8 cellular contexts compared by ENCODE assay signal in the genomic region with DNA sequence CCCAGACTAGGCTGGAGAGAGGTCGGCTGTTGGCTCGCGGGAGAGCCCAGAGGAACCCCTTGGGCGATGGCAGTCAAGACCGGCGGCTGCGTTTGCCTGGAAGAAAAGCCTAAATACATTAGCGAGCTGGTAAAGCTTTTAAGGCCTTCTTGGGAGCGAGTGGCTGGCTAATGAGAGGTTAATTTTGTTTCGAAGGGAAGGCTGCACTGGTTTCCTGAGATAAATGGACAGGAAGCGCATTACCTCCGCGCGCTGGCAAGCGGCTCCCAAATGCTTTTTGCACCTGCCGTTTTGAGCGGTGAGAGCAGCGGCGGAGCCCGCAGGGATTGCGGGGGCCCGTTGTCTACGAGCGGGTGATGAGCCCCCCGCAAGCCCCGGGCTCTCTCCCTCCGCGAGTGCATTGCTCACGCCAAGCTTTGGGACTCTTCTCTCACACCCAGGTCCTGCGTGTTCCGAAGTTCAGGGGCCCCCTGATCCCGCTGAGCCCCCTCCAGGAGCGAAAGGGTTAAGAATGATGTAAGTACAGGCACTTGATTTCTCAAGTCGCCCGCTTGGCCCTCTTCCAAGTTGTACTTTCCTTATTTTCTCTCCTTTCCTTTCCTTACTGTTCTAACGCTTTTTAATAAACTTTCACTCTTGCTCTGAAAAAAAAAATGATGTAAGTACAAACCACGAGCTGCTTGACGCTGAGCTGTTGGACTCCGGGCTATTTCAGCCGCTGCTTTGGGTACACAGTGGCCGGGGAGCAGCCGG. TPM values are rescaled to one million over a fixed set of nuclear protein-coding genes. Genes with fewer than 3 reads are reported as not detected.
DNase-seq lines count a peak whose midpoint lies in the region; ATAC-seq and TF ChIP-seq lines count a peak whose summit lies in the region.

No MANE protein-coding gene starts in this region.

- no peak for TF ChIP-seq CTCF in osteocyte (IDR thresholded peaks at IDR 0.05)

- peak overlapping the region; percentile 99 for H3K4me3 Mint-ChIP-seq in osteocyte (ENCODE audit: unreplicated experiment)

- H3K36me3 Mint-ChIP-seq in osteocyte (ENCODE audit: unreplicated experiment): peaks cover 13% of the 10 kb centered on the region

- peaks cover 34% of the 10 kb centered on the region for H3K4me1 Mint-ChIP-seq in osteocyte (ENCODE audit: unreplicated experiment)

- no peaks in the 10 kb centered on the region for H3K9me3 Mint-ChIP-seq in osteocyte (ENCODE audit: unreplicated experiment)

- DNase-seq in activated T-cell treated with anti-CD3 and anti-CD28 coated beads for 48 hours (ENCODE audit: low read depth) (peak; percentile 10), activated T-cell treated with anti-CD3 and anti-CD28 coated beads for 4 hours (no peak), NCI-H69 (lab: John Stamatoyannopoulos, UW) (peak; percentile 87), head of caudate nucleus (peak in 39 of 42 donors; percentile 24 to 78 (median 49)), osteocyte (ENCODE audit: extremely low spot score, unreplicated experiment) (no peak)
- peak; percentile 8 for DNase-seq in activated T-helper 9 cell treated with anti-CD3 and anti-CD28 coated beads, Interleukin-2, amount 50 U/mL, for 16 hours (ENCODE audit: low read depth)

- peak overlapping the region; percentile 97 for H3K27ac Mint-ChIP-seq in osteocyte (ENCODE audit: unreplicated experiment)

- ATAC-seq in HG03108 (IDR thresholded peaks at IDR 0.05; ENCODE audit: unreplicated experiment) (no peak), GM19328 (IDR thresholded peaks at IDR 0.05; ENCODE audit: unreplicated experiment) (no peak)

- intact Hi-C loops in head of caudate nucleus (cut with DNase I): loop anchor here (10.0 kb wide), 1 partner anchor 1586 kb away; a partner anchor contains a TSS

- no peaks in the 10 kb centered on the region for H3K27me3 Mint-ChIP-seq in osteocyte (ENCODE audit: unreplicated experiment)

RNA-seq across cellular contexts. Expression of a gene that starts 3.1 kb away (rescaled TPM):
- 111 and 116 TPM in 2 replicates for total RNA-seq in osteocyte

Comparison
In these comparisons a context has a peak if more than half of its experiments do, and no peak if none do; other contexts are left out.
1. DNase-seq: peak in activated T-cell treated with anti-CD3 and anti-CD28 coated beads for 48 hours (single experiment), NCI-H69 (single experiment), activated T-helper 9 cell treated with anti-CD3 and anti-CD28 coated beads, Interleukin-2, amount 50 U/mL, for 16 hours (single experiment) and head of caudate nucleus (39 of 42); none in activated T-cell treated with anti-CD3 and anti-CD28 coated beads for 4 hours (single experiment) and osteocyte (single experiment).